Comparison of ENCODE assay signal across 9 cellular contexts in genomic region chr3:33063651-33064051, GRCh38. TPM values are rescaled to one million over a fixed set of nuclear protein-coding genes. Genes with fewer than 3 reads are reported as not detected.
DNase-seq lines count a peak whose midpoint lies in the region; ATAC-seq lines count a peak whose summit lies in the region.
"Had no signal": no experiment of that assay in that cellular context is flagged by ENCODE, and none has a peak within 500 bp of the region (broad histone marks: within the 10 kb centered on the region; RNA-seq: fewer than 3 reads in every experiment).

No MANE protein-coding gene starts in this region.

- no peaks in the 10 kb centered on the region for H3K9me3 Mint-ChIP-seq in effector memory CD8-positive, alpha-beta T cell

- H3K36me3 Mint-ChIP-seq in effector memory CD8-positive, alpha-beta T cell (ENCODE audit: insufficient read depth), result peaks cover 34% of the 10 kb centered on the region

- peak overlapping the region; percentile 75 for H3K27ac ChIP-seq in thymus (ENCODE audit: low read depth)
- H3K27ac ChIP-seq: 22Rv1 had no signal

- 62% methylated on average over 4 of the region's 4 CpGs for WGBS in thymus

- peak; percentile 50 for DNase-seq in NK-92 treated with Interleukin-12 subunit alpha and Interleukin-12 subunit beta, amount 100 ng/mL, for 24 hours (lab: John Stamatoyannopoulos, UW)
- no peak for DNase-seq in NK-92 (lab: John Stamatoyannopoulos, UW; ENCODE audit: unreplicated experiment)
- peak; percentile 42 for DNase-seq in activated CD4-positive, alpha-beta T cell treated with anti-CD3 and anti-CD28 coated beads for 1 hour
- peak in 1 of 3 experiments; percentile 11 for DNase-seq in effector memory CD8-positive, alpha-beta T cell
- DNase-seq in NCI-H2107 (lab: John Stamatoyannopoulos, UW), result no peak
- no peak for DNase-seq in CD1c-positive myeloid dendritic cell (ENCODE audit: extremely low spot score)
- DNase-seq in dedifferentiated amniotic fluid mesenchymal stem cell (ENCODE audit: extremely low spot score), result no peak

- no peaks in the 10 kb centered on the region for H3K9me3 ChIP-seq in thymus (ENCODE audit: control insufficient read depth)

- H3K27me3 Mint-ChIP-seq in effector memory CD8-positive, alpha-beta T cell, result no peaks in the 10 kb centered on the region

- H3K4me3 Mint-ChIP-seq in effector memory CD8-positive, alpha-beta T cell, result peak overlapping the region; percentile 8 to 41

- H3K36me3 ChIP-seq in thymus (ENCODE audit: control insufficient read depth, insufficient read depth), result no peaks in the 10 kb centered on the region

- peak overlapping the region; percentile 82 to 91 for H3K27ac Mint-ChIP-seq in effector memory CD8-positive, alpha-beta T cell

- no peak overlapping the region for H3K4me3 ChIP-seq in thymus (ENCODE audit: low read length)

- peaks cover 33 to 43% of the 10 kb centered on the region in 2 donors for H3K4me1 Mint-ChIP-seq in effector memory CD8-positive, alpha-beta T cell (ENCODE audit: low read depth in 2 of 2)

- peak; percentile 60 for ATAC-seq in effector memory CD8-positive, alpha-beta T cell (replicated peaks)

- H3K4me1 ChIP-seq in thymus (ENCODE audit: control insufficient read depth, insufficient read depth, low read length), result peaks cover 24% of the 10 kb centered on the region

- no peaks in the 10 kb centered on the region for H3K27me3 ChIP-seq in thymus (ENCODE audit: control insufficient read depth, insufficient read depth)

RNA-seq across cellular contexts. Expression of gene GLB1, which starts 33.3 kb away (rescaled TPM):
- polyA plus RNA-seq in thymus, result 13.6 TPM

RNA-seq across cellular contexts. Expression of gene TMPPE, which starts 33.3 kb away (rescaled TPM):
- 0.25 TPM for polyA plus RNA-seq in thymus

RNA-seq across cellular contexts. Expression of gene CRTAP, which starts 50.2 kb away (rescaled TPM):
- 38.6 TPM for polyA plus RNA-seq in thymus

Comparison
In these comparisons a context has a peak if more than half of its experiments do, and no peak if none do; other contexts are left out.
1. DNase-seq: peak in NK-92 treated with Interleukin-12 subunit alpha and Interleukin-12 subunit beta, amount 100 ng/mL, for 24 hours (single experiment) and activated CD4-positive, alpha-beta T cell treated with anti-CD3 and anti-CD28 coated beads for 1 hour (single experiment); none in NK-92 (single experiment), NCI-H2107 (single experiment), CD1c-positive myeloid dendritic cell (single experiment) and dedifferentiated amniotic fluid mesenchymal stem cell (single experiment).